In the genomic region with DNA sequence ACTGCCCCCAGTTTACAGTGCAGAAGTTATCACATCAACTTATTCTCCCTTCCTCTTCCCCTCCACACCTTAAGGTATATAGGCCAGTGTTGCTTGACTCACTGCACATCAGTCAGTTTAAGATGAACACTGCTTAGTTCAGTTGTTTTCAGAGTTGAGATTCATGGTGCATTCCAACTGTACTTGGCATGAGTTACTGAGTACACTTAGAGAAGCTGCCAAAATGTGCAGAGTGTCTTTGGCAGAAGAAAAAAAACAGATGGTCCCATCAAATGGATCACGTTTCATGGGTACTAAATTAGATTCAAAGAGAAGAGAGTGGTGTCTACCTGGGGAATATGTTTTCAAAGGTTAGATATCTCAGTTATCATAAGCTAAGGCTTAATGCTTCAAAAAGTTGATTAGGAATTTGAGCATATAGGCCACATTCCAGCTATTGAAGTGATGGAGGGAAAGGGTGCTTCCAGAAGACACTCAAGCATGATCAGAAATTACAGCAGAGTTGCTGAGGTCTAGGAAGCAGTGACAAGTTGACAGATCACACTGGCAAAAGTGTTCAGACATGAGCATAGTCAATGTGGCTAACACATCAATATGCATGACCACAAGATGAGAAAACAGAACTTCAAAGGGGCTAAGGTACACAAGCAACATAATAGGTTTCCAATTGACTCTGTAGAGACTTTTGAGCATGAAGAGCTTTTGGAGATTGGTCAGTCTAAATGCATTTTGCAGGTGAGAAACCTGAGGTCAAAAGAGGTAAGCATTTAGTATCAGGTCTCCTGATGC, we compare ENCODE assay signal across 10 cellular contexts.
"Had no signal": no experiment of that assay in that cellular context is flagged by ENCODE, and none has a peak within 500 bp of the region (broad histone marks: within the 10 kb centered on the region; RNA-seq: fewer than 3 reads in every experiment).

No MANE protein-coding gene starts in this region.

- DNase-seq: activated CD4-positive, alpha-beta T cell treated with anti-CD3 and anti-CD28 coated beads, Interleukin-2, amount 50 U/mL, for 1 hour; activated CD8-positive, alpha-beta memory T cell treated with anti-CD3 and anti-CD28 coated beads for 24 hours; activated naive CD8-positive, alpha-beta T cell treated with anti-CD3 and anti-CD28 coated beads, Interleukin-2, amount 10 ng/mL, durations not matched to agents 7 days and 5 days; midbrain; spleen; stomach had no signal

- H3K4me3 ChIP-seq: coronary artery, spleen, stomach, thoracic aorta had no signal

- H3K27ac ChIP-seq: coronary artery, spleen, stomach, thoracic aorta had no signal

- H3K36me3 ChIP-seq: spleen, stomach, thoracic aorta had no signal

- H3K27me3 ChIP-seq: spleen, stomach had no signal

- ATAC-seq: esophagus mucosa, sciatic nerve had no signal

- H3K9me3 ChIP-seq: thoracic aorta had no signal

- H3K4me1 ChIP-seq: spleen, stomach had no signal
